Comparison of ENCODE assay signal across 21 cellular contexts in genomic region chr18:34726286-34727004, GRCh38. TPM values are rescaled to one million over a fixed set of nuclear protein-coding genes. Genes with fewer than 3 reads are reported as not detected.
DNase-seq lines count a peak whose midpoint lies in the region; ATAC-seq and TF ChIP-seq lines count a peak whose summit lies in the region.
"Had no signal": no experiment of that assay in that cellular context is flagged by ENCODE, and none has a peak within 500 bp of the region (broad histone marks: within the 10 kb centered on the region; RNA-seq: fewer than 3 reads in every experiment).

No MANE protein-coding gene starts in this region.

- no peak overlapping the region for H3K27ac Mint-ChIP-seq in GM23338
- H3K27ac Mint-ChIP-seq in stimulated activated effector memory CD8-positive, alpha-beta T cell treated with anti-CD3 and anti-CD28 coated beads, Interleukin-12 subunit alpha, Interleukin-12 subunit beta, amount 100 ng/mL, for 72 hours = no peak overlapping the region

- no peak overlapping the region for H3K9ac ChIP-seq in PC-3 (ENCODE audit: low read length)
- H3K9ac ChIP-seq: KMS-11 had no signal

- H3K36me3 ChIP-seq in GM23338 (ENCODE audit: insufficient read depth) (no peaks in the 10 kb centered on the region), PC-3 (ENCODE audit: low read depth, low read length) (no peaks in the 10 kb centered on the region)
- H3K36me3 ChIP-seq: SJCRH30 had no signal

- H3K27me3 ChIP-seq in GM23338 (ENCODE audit: insufficient read depth) = no peaks in the 10 kb centered on the region
- H3K27me3 ChIP-seq in PC-3 (ENCODE audit: low read length) = no peaks in the 10 kb centered on the region
- H3K27me3 ChIP-seq: SJCRH30 had no signal

- no peak overlapping the region for H3K4me3 Mint-ChIP-seq in GM23338
- H3K4me3 Mint-ChIP-seq in stimulated activated effector memory CD8-positive, alpha-beta T cell treated with anti-CD3 and anti-CD28 coated beads, Interleukin-12 subunit alpha, Interleukin-12 subunit beta, amount 100 ng/mL, for 72 hours = no peak overlapping the region

- H3K79me2 ChIP-seq in GM23338 (replicated peaks; ENCODE audit: insufficient read depth) (no peaks in the 10 kb centered on the region), PC-3 (ENCODE audit: low read length) (no peaks in the 10 kb centered on the region)

- H2AFZ ChIP-seq in GM23338 (no peak overlapping the region), PC-3 (ENCODE audit: low read length) (no peak overlapping the region)
- H2AFZ ChIP-seq: PC-9 had no signal

- DNase-seq in GM23338 (ENCODE audit: low spot score) = peak; percentile 20
- DNase-seq in PC-3 = peak; percentile 1
- no peak for DNase-seq in left colon
- DNase-seq in stimulated activated effector memory CD8-positive, alpha-beta T cell treated with anti-CD3 and anti-CD28 coated beads, Interleukin-12 subunit alpha, Interleukin-12 subunit beta, amount 100 ng/mL, for 72 hours (ENCODE audit: low spot score in 2 of 2) = no peak
- DNase-seq in Ammon's horn (ENCODE audit: low spot score) = no peak
- DNase-seq: ACHN, AML-193, COR-L47, DMS153, EL, NCI-H1048, NCI-H146, NCI-H2081, NCI-H510A, NCI-H774, PC-9, SJCRH30 had no signal

- CTCF ChIA-PET in PC-3 (lab: Charles Lee) = no interaction called here

- no TSS peak for BruUV-seq in PC-3 (replicated peaks; lab: Mats Ljungman, UMichigan)

- H4K20me1 ChIP-seq in GM23338 (replicated peaks; ENCODE audit: insufficient read depth) (no peaks in the 10 kb centered on the region), PC-3 (ENCODE audit: low read length) (no peaks in the 10 kb centered on the region)

- H3K27ac ChIP-seq in GM23338 (ENCODE audit: low read depth) = no peak overlapping the region; the same call in 1 of the 2 replicates
- no peak overlapping the region for H3K27ac ChIP-seq in PC-3 (ENCODE audit: low read length)
- H3K27ac ChIP-seq: KMS-11, PC-9, SJCRH30 had no signal

- H3K4me3 ChIP-seq in GM23338 = no peak overlapping the region
- no peak overlapping the region for H3K4me3 ChIP-seq in PC-3 (ENCODE audit: low read length)
- H3K4me3 ChIP-seq: PC-9, SJCRH30 had no signal

- peaks cover 18% of the 10 kb centered on the region; the same call in 2 of the 3 replicates for H3K9me3 Mint-ChIP-seq in GM23338
- peaks cover 2% of the 10 kb centered on the region for H3K9me3 Mint-ChIP-seq in stimulated activated effector memory CD8-positive, alpha-beta T cell treated with anti-CD3 and anti-CD28 coated beads, Interleukin-12 subunit alpha, Interleukin-12 subunit beta, amount 100 ng/mL, for 72 hours

- ATAC-seq in GM23338 (peak; percentile 48), PC-3 (no peak), left colon (peak; percentile 85), HG03097 (IDR thresholded peaks at IDR 0.05; ENCODE audit: low FRiP score, unreplicated experiment) (no peak), GM18909 (IDR thresholded peaks at IDR 0.05; ENCODE audit: poor library complexity, unreplicated experiment) (no peak)
- peak; percentile 11 for ATAC-seq in stimulated activated effector memory CD8-positive, alpha-beta T cell treated with anti-CD3 and anti-CD28 coated beads, Interleukin-12 subunit alpha, Interleukin-12 subunit beta, amount 100 ng/mL, for 72 hours
- ATAC-seq: HCT116 had no signal

- peaks cover 15% of the 10 kb centered on the region; the same call in 2 of the 3 replicates for H3K36me3 Mint-ChIP-seq in GM23338 (ENCODE audit: low read depth)
- no peaks in the 10 kb centered on the region for H3K36me3 Mint-ChIP-seq in stimulated activated effector memory CD8-positive, alpha-beta T cell treated with anti-CD3 and anti-CD28 coated beads, Interleukin-12 subunit alpha, Interleukin-12 subunit beta, amount 100 ng/mL, for 72 hours

- H3F3A ChIP-seq in GM23338 (replicated peaks; ENCODE audit: low read depth) (no peaks in the 10 kb centered on the region), PC-3 (ENCODE audit: low read length, unreplicated experiment) (no peaks in the 10 kb centered on the region)

- H3K4me1 ChIP-seq in GM23338 (ENCODE audit: insufficient read depth) (peaks cover 4% of the 10 kb centered on the region; the same call in 1 of the 2 replicates), PC-3 (ENCODE audit: insufficient read depth, low read length) (no peaks in the 10 kb centered on the region)
- H3K4me1 ChIP-seq: SJCRH30 had no signal

- TF ChIP-seq CTCF in GM23338 (conservative IDR thresholded peaks at IDR 0.05; ENCODE audit: low read depth in 2 of 2) (peak in 1 of 2 experiments; percentile 27; a peak in 1 of 4 replicates), PC-3 (conservative IDR thresholded peaks at IDR 0.05; ENCODE audit: low read depth, low read length) (no peak)

- POLR2A ChIA-PET in PC-3 (lab: Charles Lee; ENCODE audit: unreplicated experiment) = no interaction called here

- no peaks in the 10 kb centered on the region for H3K9me2 ChIP-seq in GM23338 (ENCODE audit: insufficient read depth)
- H3K9me2 ChIP-seq in PC-3 (replicated peaks; ENCODE audit: low read length) = no peaks in the 10 kb centered on the region

- H3K27me3 Mint-ChIP-seq in GM23338 (ENCODE audit: insufficient read depth, low read depth, poor library complexity) = peaks cover 1% of the 10 kb centered on the region

- intact Hi-C loops in PC-3 (cut with micrococcal nuclease) (no loop called here), left colon (cut with DNase I, micrococcal nuclease) (no loop called here)

- H3K9me3 ChIP-seq in PC-3 (ENCODE audit: low read length) = no peaks in the 10 kb centered on the region
- H3K9me3 ChIP-seq: SJCRH30 had no signal

- H3K4me2 ChIP-seq in GM23338 = no peak overlapping the region
- no peak overlapping the region for H3K4me2 ChIP-seq in PC-3 (ENCODE audit: low read length)
- H3K4me2 ChIP-seq: KMS-11, PC-9 had no signal

- peaks cover 17% of the 10 kb centered on the region; the same call in 2 of the 3 replicates for H3K4me1 Mint-ChIP-seq in GM23338
- H3K4me1 Mint-ChIP-seq in stimulated activated effector memory CD8-positive, alpha-beta T cell treated with anti-CD3 and anti-CD28 coated beads, Interleukin-12 subunit alpha, Interleukin-12 subunit beta, amount 100 ng/mL, for 72 hours = no peaks in the 10 kb centered on the region

TF ChIP-seq in GM23338, 12 proteins besides CTCF, POLR2A, EP300 and RAD21 (continues in another document):
- TF ChIP-seq EZH2 (IDR thresholded peaks at IDR 0.05; ENCODE audit: low read depth, unreplicated experiment) (no peak), EZH2phosphoT487 (IDR thresholded peaks at IDR 0.05; ENCODE audit: unreplicated experiment) (no peak), CREB1 (CRISPR knock-in tag; IDR thresholded peaks at IDR 0.05; ENCODE audit: low read depth) (no peak), REST (IDR thresholded peaks at IDR 0.05; ENCODE audit: unreplicated experiment) (no peak), NANOG (IDR thresholded peaks at IDR 0.05; ENCODE audit: borderline replicate concordance) (no peak), JUNB (IDR thresholded peaks at IDR 0.05; ENCODE audit: unreplicated experiment) (no peak), ZNF331 (CRISPR knock-in tag; IDR thresholded peaks at IDR 0.05; ENCODE audit: low read depth) (no peak)

RNA-seq across cellular contexts. Expression of gene DTNA, which starts 16.3 kb away (rescaled TPM):
- total RNA-seq in GM23338 (2014; rRNA removed; shearing (Covaris generic)) = 25.1 and 34.4 TPM in 2 replicates
- 9.5 and 11.5 TPM in 2 replicates for polyA plus RNA-seq in GM23338 (2016; fragmentation: Nextera tagmentation; extraction: Ambion mirVana)
- 7.8 and 11.6 TPM in 2 replicates for total RNA-seq in PC-3 (2014; rRNA removed)
- total RNA-seq in left colon = 1 to 10 TPM; 2.7 to 7.0 TPM
- total RNA-seq: PC-9 had no signal

Comparison
In these comparisons a context has a peak if more than half of its experiments do, and no peak if none do; other contexts are left out.
1. ATAC-seq: peak in GM23338 (single experiment), left colon (single experiment) and stimulated activated effector memory CD8-positive, alpha-beta T cell treated with anti-CD3 and anti-CD28 coated beads, Interleukin-12 subunit alpha, Interleukin-12 subunit beta, amount 100 ng/mL, for 72 hours (single experiment); none in PC-3 (single experiment), HG03097 (single experiment) and GM18909 (single experiment).
2. DNase-seq: peak in GM23338 (single experiment) and PC-3 (single experiment); none in left colon (0 of 2), stimulated activated effector memory CD8-positive, alpha-beta T cell treated with anti-CD3 and anti-CD28 coated beads, Interleukin-12 subunit alpha, Interleukin-12 subunit beta, amount 100 ng/mL, for 72 hours (0 of 2) and Ammon's horn (single experiment).